In genomic region chr3:63295806-63296205, GRCh38 we compare ENCODE assay signal across 21 cellular contexts. TPM values are rescaled to one million over a fixed set of nuclear protein-coding genes. Genes with fewer than 3 reads are reported as not detected.
"Had no signal": no experiment of that assay in that cellular context is flagged by ENCODE, and none has a peak within 500 bp of the region (broad histone marks: within the 10 kb centered on the region; RNA-seq: fewer than 3 reads in every experiment).

No MANE protein-coding gene starts in this region.

- H3K27me3 Mint-ChIP-seq: naive B cell had no signal

- ATAC-seq: gastrocnemius medialis; left lobe of liver; psoas muscle; right lobe of liver; stimulated activated effector memory CD8-positive, alpha-beta T cell treated with anti-CD3 and anti-CD28 coated beads, Interleukin-12 subunit alpha, Interleukin-12 subunit beta, amount 100 ng/mL, for 72 hours; stimulated activated naive CD8-positive, alpha-beta T cell treated with anti-CD3 and anti-CD28 coated beads, Interleukin-15, Interleukin-2, amounts not matched to agents 100 U/mL and 50 U/mL, for 24 hours had no signal

- H3K9me3 Mint-ChIP-seq: stimulated activated effector memory CD8-positive, alpha-beta T cell treated with anti-CD3 and anti-CD28 coated beads, Interleukin-12 subunit alpha, Interleukin-12 subunit beta, amount 100 ng/mL, for 72 hours had no signal

- H3K27me3 ChIP-seq: gastrocnemius medialis, right lobe of liver, tibial nerve had no signal

- H3K4me3 ChIP-seq: esophagus muscularis mucosa, gastrocnemius medialis, lower lobe of right lung, psoas muscle, right lobe of liver, tibial nerve had no signal

- H3K4me3 Mint-ChIP-seq: memory B cell; naive B cell; nephron; stimulated activated effector memory CD8-positive, alpha-beta T cell treated with anti-CD3 and anti-CD28 coated beads, Interleukin-12 subunit alpha, Interleukin-12 subunit beta, amount 100 ng/mL, for 72 hours had no signal

- H3K27ac Mint-ChIP-seq: memory B cell; naive B cell; nephron; stimulated activated effector memory CD8-positive, alpha-beta T cell treated with anti-CD3 and anti-CD28 coated beads, Interleukin-12 subunit alpha, Interleukin-12 subunit beta, amount 100 ng/mL, for 72 hours had no signal

- H3K36me3 ChIP-seq: esophagus muscularis mucosa, gastrocnemius medialis, lower lobe of right lung, right lobe of liver, tibial nerve had no signal

- DNase-seq: effector memory CD4-positive, alpha-beta T cell; gastrocnemius medialis; islet precursor cell; lower lobe of right lung; naive B cell; occipital lobe; psoas muscle; retina; right lobe of liver; stimulated activated CD4-positive, alpha-beta T cell treated with anti-CD3 and anti-CD28 coated beads, Interleukin-4, amount 100 ng/mL, for 1 hour; stimulated activated CD8-positive, alpha-beta memory T cell treated with anti-CD3 and anti-CD28 coated beads, Interleukin-4, amount 100 ng/mL, for 48 hours; stimulated activated naive CD8-positive, alpha-beta T cell treated with anti-CD3 and anti-CD28 coated beads, Interleukin-15, Interleukin-2, amounts not matched to agents 100 U/mL and 50 U/mL, for 24 hours had no signal

- H3K4me1 Mint-ChIP-seq: memory B cell; naive B cell; nephron; stimulated activated effector memory CD8-positive, alpha-beta T cell treated with anti-CD3 and anti-CD28 coated beads, Interleukin-12 subunit alpha, Interleukin-12 subunit beta, amount 100 ng/mL, for 72 hours had no signal

- H3K4me1 ChIP-seq: esophagus muscularis mucosa, gastrocnemius medialis, lower lobe of right lung, psoas muscle, right lobe of liver, tibial nerve had no signal

- H3K9me3 ChIP-seq: gastrocnemius medialis, lower lobe of right lung, psoas muscle, right lobe of liver, tibial nerve had no signal

- H3K36me3 Mint-ChIP-seq: memory B cell; naive B cell; stimulated activated effector memory CD8-positive, alpha-beta T cell treated with anti-CD3 and anti-CD28 coated beads, Interleukin-12 subunit alpha, Interleukin-12 subunit beta, amount 100 ng/mL, for 72 hours had no signal

- H3K27ac ChIP-seq: esophagus muscularis mucosa, gastrocnemius medialis, lower lobe of right lung, parathyroid adenoma, psoas muscle, right lobe of liver, tibial nerve had no signal

RNA-seq across cellular contexts. Expression of gene SYNPR, which starts 17.7 kb away (rescaled TPM):
- total RNA-seq: fibroblast of villous mesenchyme, gastrocnemius medialis, left lobe of liver, lower lobe of right lung, psoas muscle, right lobe of liver, tibial nerve, ureter had no signal
